In genomic region chr13:50518131-50518530, GRCh38 we compare ENCODE assay signal across 15 cellular contexts.
"Had no signal": no experiment of that assay in that cellular context is flagged by ENCODE, and none has a peak within 500 bp of the region (broad histone marks: within the 10 kb centered on the region; RNA-seq: fewer than 3 reads in every experiment).

No MANE protein-coding gene starts in this region.

- H3K4me3 ChIP-seq: coronary artery, gastroesophageal sphincter, lower lobe of right lung, right atrium auricular region, suprapubic skin had no signal

- H3K36me3 ChIP-seq: gastroesophageal sphincter, lower lobe of right lung, right atrium auricular region, suprapubic skin had no signal

- H3K27me3 ChIP-seq: gastroesophageal sphincter, right atrium auricular region, suprapubic skin had no signal

- ATAC-seq: gastroesophageal sphincter, lower lobe of right lung, SK-N-SH treated with all-trans-retinoic acid at 6 μM for 48 hours had no signal

- H3K9me3 ChIP-seq: gastroesophageal sphincter, lower lobe of right lung, right atrium auricular region, suprapubic skin had no signal

- DNase-seq: activated B cell treated with CpG ODN at 0.5 μM for 24 hours; activated CD4-positive, alpha-beta memory T cell treated with anti-CD3 and anti-CD28 coated beads for 36 hours; activated gamma-delta T cell; activated T-cell treated with anti-CD3 and anti-CD28 coated beads, Interleukin-2, amount 50 U/mL, for 48 hours; aorta; effector memory CD4-positive, alpha-beta T cell; lower lobe of right lung; naive B cell; stimulated activated CD4-positive, alpha-beta T cell treated with anti-CD3 and anti-CD28 coated beads, Interleukin-12 subunit alpha, Interleukin-12 subunit beta, amount 100 ng/mL, for 4 hours; stimulated activated naive CD4-positive, alpha-beta T cell had no signal
